24 cellular contexts compared by ENCODE assay signal in the genomic region with DNA sequence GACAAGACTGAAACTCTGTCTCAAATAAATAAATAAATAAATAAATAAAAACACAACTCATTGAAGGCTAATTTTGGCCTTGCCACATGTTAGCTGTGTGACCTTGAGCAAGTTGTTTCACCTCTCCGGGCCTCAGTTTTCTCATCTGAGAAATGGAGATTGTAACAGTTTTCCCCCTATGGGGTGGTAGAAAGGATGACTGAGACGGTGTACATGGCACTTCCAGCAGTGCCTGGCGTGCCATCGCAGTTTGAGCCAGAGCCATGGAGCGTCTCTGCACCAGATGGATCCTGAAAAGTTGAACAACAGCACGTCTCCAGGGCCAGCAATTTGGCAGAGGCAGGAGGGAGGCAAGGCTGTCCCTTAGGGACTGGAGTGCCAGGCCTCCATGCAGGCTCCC. TPM values are rescaled to one million over a fixed set of nuclear protein-coding genes. Genes with fewer than 3 reads are reported as not detected.
A peak's percentile ranks its signal among the peaks of the same experiment; 100 is the strongest.
DNase-seq lines count a peak whose midpoint lies in the region; ATAC-seq, FAIRE-seq and TF ChIP-seq lines count a peak whose summit lies in the region.
"Had no signal": no experiment of that assay in that cellular context is flagged by ENCODE, and none has a peak within 500 bp of the region (broad histone marks: within the 10 kb centered on the region; RNA-seq: fewer than 3 reads in every experiment).

No MANE protein-coding gene starts in this region.

- POLR2A ChIA-PET in K562 (lab: Yijun Ruan, JAX) = interaction anchor here (1.4 kb wide), 1 partner anchor 16 kb away, joined by 4 read pairs; no protein-coding TSS in a partner anchor

- no peak overlapping the region for H2AFZ ChIP-seq in K562 (ENCODE audit: low read depth, low read length)

- H3K27me3 ChIP-seq in K562 (ENCODE audit: control insufficient read depth in 2 of 2, insufficient read depth in 2 of 2, low read length in 2 of 2) (no peaks in the 10 kb centered on the region), breast epithelium (no peaks in the 10 kb centered on the region)
- H3K27me3 ChIP-seq: BE2C, MG63 had no signal

- no peak overlapping the region for H3K9ac ChIP-seq in K562 (ENCODE audit: insufficient read depth in 1 of 2, low read depth in 2 of 2, low read length in 2 of 2)

- H3K27ac Mint-ChIP-seq in stimulated activated naive CD8-positive, alpha-beta T cell treated with anti-CD3 and anti-CD28 coated beads, Interleukin-15, Interleukin-2, amounts not matched to agents 100 ng/mL and 50 ng/mL, for 24 hours = peak overlapping the region; percentile 83
- no peak overlapping the region for H3K27ac Mint-ChIP-seq in stimulated activated naive CD8-positive, alpha-beta T cell treated with anti-CD3 and anti-CD28 coated beads, Interleukin-15, amount 100 ng/mL, for 72 hours

- H4K20me1 ChIP-seq in K562 (replicated peaks; ENCODE audit: control insufficient read depth, insufficient read depth, low read length) = no peaks in the 10 kb centered on the region

- H3K27me3 Mint-ChIP-seq in stimulated activated naive CD8-positive, alpha-beta T cell treated with anti-CD3 and anti-CD28 coated beads, Interleukin-15, Interleukin-2, amounts not matched to agents 100 ng/mL and 50 ng/mL, for 24 hours = no peaks in the 10 kb centered on the region
- H3K27me3 Mint-ChIP-seq in stimulated activated naive CD8-positive, alpha-beta T cell treated with anti-CD3 and anti-CD28 coated beads, Interleukin-15, amount 100 ng/mL, for 72 hours = no peaks in the 10 kb centered on the region
- H3K27me3 Mint-ChIP-seq: CD8-positive, alpha-beta memory T cell had no signal

- FAIRE-seq in K562 (lab: Jason Lieb, UNC) = no peak
- FAIRE-seq: D721Med, GM12891, GM18507, H54 had no signal

- CTCF ChIA-PET in K562 (lab: Yijun Ruan, JAX; ENCODE audit: low intra/inter-chr PET ratio) = no interaction called here

- H3K27ac ChIP-seq in K562 (ENCODE audit: extremely low read depth, low read depth, low read length) = no peak overlapping the region
- H3K27ac ChIP-seq in breast epithelium = no peak overlapping the region
- H3K27ac ChIP-seq: 22Rv1 had no signal

- intact Hi-C loops in K562 (cut with micrococcal nuclease) (no loop called here), breast epithelium (cut with DNase I; ENCODE audit: low total_unique reads) (no loop called here)

- no TSS peak for BruUV-seq in K562 (replicated peaks; lab: Mats Ljungman, UMichigan)

- no peak overlapping the region for H3K4me3 ChIP-seq in K562
- no peak overlapping the region for H3K4me3 ChIP-seq in breast epithelium
- H3K4me3 ChIP-seq: MG63 had no signal

- TF ChIP-seq CTCF in K562 (IDR thresholded peaks at IDR 0.05 in 2 of 3, conservative IDR thresholded peaks at IDR 0.05 in 1 of 3; ENCODE audit: insufficient read depth in 2 of 3, low read depth in 1 of 3, low read length in 3 of 3) (no peak), breast epithelium (IDR thresholded peaks at IDR 0.05) (no peak), GM20000 (IDR thresholded peaks at IDR 0.05; ENCODE audit: extremely low read depth, missing control alignments) (no peak)

- in situ Hi-C loops in K562 (cut with MboI) = no loop called here

- WGBS in K562 (ENCODE audit: insufficient coverage, low coverage, missing lambda C conversion rate) = 92% methylated on average over 6 of the region's 6 CpGs

- TF ChIP-seq POLR2A in K562 (conservative IDR thresholded peaks at IDR 0.05) (no peak), breast epithelium (IDR thresholded peaks at IDR 0.05) (no peak)

- H3K9me3 ChIP-seq in K562 (replicated peaks; ENCODE audit: control insufficient read depth, insufficient read depth, low read depth, low read length) (no peaks in the 10 kb centered on the region), breast epithelium (no peaks in the 10 kb centered on the region)
- H3K9me3 ChIP-seq: BE2C, MG63 had no signal

- no peaks in the 10 kb centered on the region for H3K36me3 Mint-ChIP-seq in stimulated activated naive CD8-positive, alpha-beta T cell treated with anti-CD3 and anti-CD28 coated beads, Interleukin-15, Interleukin-2, amounts not matched to agents 100 ng/mL and 50 ng/mL, for 24 hours (ENCODE audit: low read depth)
- H3K36me3 Mint-ChIP-seq: CD8-positive, alpha-beta memory T cell had no signal

- no peaks in the 10 kb centered on the region for H3K9me1 ChIP-seq in K562 (ENCODE audit: control insufficient read depth, insufficient read depth, low read length)

- H3K9me3 Mint-ChIP-seq in stimulated activated naive CD8-positive, alpha-beta T cell treated with anti-CD3 and anti-CD28 coated beads, Interleukin-15, Interleukin-2, amounts not matched to agents 100 ng/mL and 50 ng/mL, for 24 hours = no peaks in the 10 kb centered on the region
- no peaks in the 10 kb centered on the region for H3K9me3 Mint-ChIP-seq in stimulated activated naive CD8-positive, alpha-beta T cell treated with anti-CD3 and anti-CD28 coated beads, Interleukin-15, amount 100 ng/mL, for 72 hours
- H3K9me3 Mint-ChIP-seq: CD8-positive, alpha-beta memory T cell had no signal

- no peak for TF ChIP-seq EP300 in K562 (IDR thresholded peaks at IDR 0.05; ENCODE audit: low read length)

- peaks cover 14% of the 10 kb centered on the region; the same call in 2 of the 3 replicates for H3K79me2 ChIP-seq in K562 (ENCODE audit: control insufficient read depth, insufficient read depth, low read length)

- H3K4me2 ChIP-seq in K562 (ENCODE audit: insufficient read depth, low read length) = no peak overlapping the region

- peak; percentile 61 for DNase-seq in DMS 273 (lab: John Stamatoyannopoulos, UW; ENCODE audit: unreplicated experiment)
- no peak for DNase-seq in DMS 273 treated with DMSO at 0.1 percent for 48 hours (lab: John Stamatoyannopoulos, UW)
- DNase-seq in stimulated activated naive CD8-positive, alpha-beta T cell treated with anti-CD3 and anti-CD28 coated beads, Interleukin-15, amount 100 ng/mL, for 72 hours = no peak
- no peak for DNase-seq in K562 (ENCODE audit: extremely low read depth in 1 of 4, low spot score in 3 of 4)
- DNase-seq in breast epithelium (ENCODE audit: low spot score in 2 of 2) = no peak
- no peak for DNase-seq in GM20000 (ENCODE audit: low spot score)
- DNase-seq: BE2C; CD8-positive, alpha-beta memory T cell; GDM1; Karpas-422; MG63; NCI-H1092 treated with DMSO at 0.1 percent for 48 hours; NCI-H2107; OCI-M1; SIG-M5 had no signal

- H3K4me1 ChIP-seq in K562 (replicated peaks in 1 of 2; ENCODE audit: control insufficient read depth in 2 of 2, insufficient read depth in 2 of 2, low read length in 2 of 2) (peaks cover 61 to 65% of the 10 kb centered on the region in 2 experiments), breast epithelium (no peaks in the 10 kb centered on the region)
- H3K4me1 ChIP-seq: BE2C had no signal

- H3K4me3 Mint-ChIP-seq in stimulated activated naive CD8-positive, alpha-beta T cell treated with anti-CD3 and anti-CD28 coated beads, Interleukin-15, Interleukin-2, amounts not matched to agents 100 ng/mL and 50 ng/mL, for 24 hours = no peak overlapping the region
- no peak overlapping the region for H3K4me3 Mint-ChIP-seq in stimulated activated naive CD8-positive, alpha-beta T cell treated with anti-CD3 and anti-CD28 coated beads, Interleukin-15, amount 100 ng/mL, for 72 hours
- H3K4me3 Mint-ChIP-seq: CD8-positive, alpha-beta memory T cell had no signal

- no peaks in the 10 kb centered on the region for H3K36me3 ChIP-seq in K562 (ENCODE audit: control insufficient read depth, insufficient read depth, low read length)
- no peaks in the 10 kb centered on the region for H3K36me3 ChIP-seq in breast epithelium
- H3K36me3 ChIP-seq: BE2C, MG63 had no signal

- H3K4me1 Mint-ChIP-seq in stimulated activated naive CD8-positive, alpha-beta T cell treated with anti-CD3 and anti-CD28 coated beads, Interleukin-15, Interleukin-2, amounts not matched to agents 100 ng/mL and 50 ng/mL, for 24 hours (ENCODE audit: low read depth) = peaks cover 44% of the 10 kb centered on the region
- H3K4me1 Mint-ChIP-seq in stimulated activated naive CD8-positive, alpha-beta T cell treated with anti-CD3 and anti-CD28 coated beads, Interleukin-15, amount 100 ng/mL, for 72 hours = peaks cover 59% of the 10 kb centered on the region

- ATAC-seq in stimulated activated naive CD8-positive, alpha-beta T cell treated with anti-CD3 and anti-CD28 coated beads, Interleukin-15, amount 100 ng/mL, for 72 hours = no peak
- no peak for ATAC-seq in K562
- ATAC-seq in GM21619 (IDR thresholded peaks at IDR 0.05; ENCODE audit: unreplicated experiment) = no peak

- no peak for TF ChIP-seq RAD21 in K562 (CRISPR knock-in tag; conservative IDR thresholded peaks at IDR 0.05 in 1 of 2, IDR thresholded peaks at IDR 0.05 in 1 of 2)

RNA-seq across cellular contexts. Expression of gene SOCS1, which starts 19.6 kb away (rescaled TPM):
- total RNA-seq in K562 (2011; cell fraction: chromatin; rRNA removed; ENCODE audit: low replicate concordance) = 6.9 and 32.4 TPM in 2 replicates
- 49.0 and 69.4 TPM in 2 replicates for total RNA-seq in K562 (2011; cell fraction: nucleolus; rRNA removed)
- 25.5 and 31.5 TPM in 2 replicates for total RNA-seq in K562 (2011; cell fraction: nucleoplasm; rRNA removed)
- 2.9 and 3.3 TPM in 2 replicates for total RNA-seq in K562 (2014; rRNA removed)
- 0.29 and 0.44 TPM in 2 replicates for total RNA-seq in K562 (2014; rRNA removed; fragmentation: Illumina TruSeq; extraction: Trizol)
- total RNA-seq in K562 (2015; rRNA removed; fragmentation: Illumina TruSeq; extraction: Trizol) = 1.8 and 2.3 TPM in 2 replicates
- 7.1 and 7.5 TPM in 2 replicates for total RNA-seq in K562 (2021)
- 3.8 and 6.4 TPM in 2 replicates for polyA plus RNA-seq in K562 (2011; rRNA removed)
- polyA plus RNA-seq in K562 (2011; cell fraction: cytosol; rRNA removed) = 11.2 and 23.7 TPM in 2 replicates
- 30.0 and 38.3 TPM in 2 replicates for polyA plus RNA-seq in K562 (2011; cell fraction: nucleus; rRNA removed)
- polyA plus RNA-seq in K562 (2012) = 8.5 and 19.6 TPM in 2 replicates
- 1.1 and 1.4 TPM in 2 replicates for polyA plus RNA-seq in K562 (2014; fragmentation: Illumina TruSeq; extraction: Trizol)
- polyA plus RNA-seq in K562 (2014; fragmentation: Nextera tagmentation; extraction: Ambion mirVana) = under 1 TPM; 0.04 to 0.10 TPM
- 6.2 and 7.2 TPM in 2 replicates for polyA plus RNA-seq in K562 (2014; rRNA removed)
- 1.2 and 1.6 TPM in 2 replicates for polyA minus RNA-seq in K562 (2011; rRNA and poly(A)+ RNA removed)
- polyA minus RNA-seq in K562 (2011; cell fraction: cytosol; rRNA and poly(A)+ RNA removed) = 6.1 and 17.1 TPM in 2 replicates
- polyA minus RNA-seq in K562 (2011; cell fraction: nucleus; rRNA and poly(A)+ RNA removed) = 33.7 and 41.5 TPM in 2 replicates
- total RNA-seq in breast epithelium = 1 to 10 TPM; 4.1 to 9.0 (median 5.6) TPM

RNA-seq across cellular contexts. Expression of gene TNP2, which starts 32.7 kb away (rescaled TPM):
- total RNA-seq in K562 (2011; cell fraction: chromatin; rRNA removed; ENCODE audit: low replicate concordance) = not detected in 2 replicates
- total RNA-seq in K562 (2011; cell fraction: nucleolus; rRNA removed) = not detected in 2 replicates
- not detected in 2 replicates for total RNA-seq in K562 (2011; cell fraction: nucleoplasm; rRNA removed)
- total RNA-seq in K562 (2014; rRNA removed) (not detected in 2 replicates), K562 (2014; rRNA removed; fragmentation: Illumina TruSeq; extraction: Trizol) (not detected in 2 replicates), K562 (2015; rRNA removed; fragmentation: Illumina TruSeq; extraction: Trizol) (not detected in 2 replicates), K562 (2021) (not detected in 2 replicates), breast epithelium (not detected)
- polyA plus RNA-seq in K562 (2011; rRNA removed) (not detected in 2 replicates), K562 (2014; fragmentation: Illumina TruSeq; extraction: Trizol) (not detected in 2 replicates), K562 (2014; fragmentation: Nextera tagmentation; extraction: Ambion mirVana) (not detected), K562 (2014; rRNA removed) (not detected in 2 replicates)
- polyA plus RNA-seq in K562 (2011; cell fraction: cytosol; rRNA removed) = not detected in 2 replicates
- polyA plus RNA-seq in K562 (2011; cell fraction: nucleus; rRNA removed) = not detected in 2 replicates
- not detected in 2 replicates for polyA plus RNA-seq in K562 (2012)
- polyA minus RNA-seq in K562 (2011; rRNA and poly(A)+ RNA removed) = not detected in 2 replicates
- polyA minus RNA-seq in K562 (2011; cell fraction: cytosol; rRNA and poly(A)+ RNA removed) = not detected in 2 replicates
- polyA minus RNA-seq in K562 (2011; cell fraction: nucleus; rRNA and poly(A)+ RNA removed) = not detected in 2 replicates
- total RNA-seq: CD8-positive, alpha-beta memory T cell; RPMI7951 had no signal
- polyA plus RNA-seq: AG04450; CD8-positive, alpha-beta memory T cell had no signal

RNA-seq across cellular contexts. Expression of gene PRM3, which starts 37.0 kb away (rescaled TPM):
- not detected in 2 replicates for total RNA-seq in K562 (2011; cell fraction: chromatin; rRNA removed; ENCODE audit: low replicate concordance)
- not detected in 2 replicates for total RNA-seq in K562 (2011; cell fraction: nucleolus; rRNA removed)
- not detected in 2 replicates for total RNA-seq in K562 (2011; cell fraction: nucleoplasm; rRNA removed)
- total RNA-seq in K562 (2014; rRNA removed) = not detected in 2 replicates
- not detected in 2 replicates for total RNA-seq in K562 (2014; rRNA removed; fragmentation: Illumina TruSeq; extraction: Trizol)
- total RNA-seq in K562 (2015; rRNA removed; fragmentation: Illumina TruSeq; extraction: Trizol) = not detected in 2 replicates
- total RNA-seq in K562 (2021) = not detected in 2 replicates
- not detected in 2 replicates for polyA plus RNA-seq in K562 (2011; rRNA removed)
- not detected in 2 replicates for polyA plus RNA-seq in K562 (2011; cell fraction: cytosol; rRNA removed)
- polyA plus RNA-seq in K562 (2011; cell fraction: nucleus; rRNA removed) = not detected in 2 replicates
- not detected in 2 replicates for polyA plus RNA-seq in K562 (2012)
- polyA plus RNA-seq in K562 (2014; fragmentation: Illumina TruSeq; extraction: Trizol) = not detected in 2 replicates
- not detected for polyA plus RNA-seq in K562 (2014; fragmentation: Nextera tagmentation; extraction: Ambion mirVana)
- not detected in 2 replicates for polyA plus RNA-seq in K562 (2014; rRNA removed)
- polyA minus RNA-seq in K562 (2011; rRNA and poly(A)+ RNA removed) = not detected in 2 replicates
- polyA minus RNA-seq in K562 (2011; cell fraction: cytosol; rRNA and poly(A)+ RNA removed) = not detected in 2 replicates
- polyA minus RNA-seq in K562 (2011; cell fraction: nucleus; rRNA and poly(A)+ RNA removed) = not detected in 2 replicates
- not detected for total RNA-seq in breast epithelium
- total RNA-seq: CD8-positive, alpha-beta memory T cell; RPMI7951 had no signal
- polyA plus RNA-seq: AG04450; CD8-positive, alpha-beta memory T cell had no signal

RNA-seq across cellular contexts. Expression of gene PRM2, which starts 39.8 kb away (rescaled TPM):
- total RNA-seq in K562 (2011; cell fraction: chromatin; rRNA removed; ENCODE audit: low replicate concordance) = not detected in 2 replicates
- not detected in 2 replicates for total RNA-seq in K562 (2011; cell fraction: nucleolus; rRNA removed)
- not detected in 2 replicates for total RNA-seq in K562 (2011; cell fraction: nucleoplasm; rRNA removed)
- total RNA-seq in K562 (2014; rRNA removed) = not detected in 2 replicates
- total RNA-seq in K562 (2014; rRNA removed; fragmentation: Illumina TruSeq; extraction: Trizol) = not detected in 2 replicates
- not detected in 2 replicates for total RNA-seq in K562 (2015; rRNA removed; fragmentation: Illumina TruSeq; extraction: Trizol)
- not detected in 2 replicates for total RNA-seq in K562 (2021)
- not detected in 2 replicates for polyA plus RNA-seq in K562 (2011; rRNA removed)
- not detected in 2 replicates for polyA plus RNA-seq in K562 (2011; cell fraction: cytosol; rRNA removed)
- not detected in 2 replicates for polyA plus RNA-seq in K562 (2011; cell fraction: nucleus; rRNA removed)
- not detected in 2 replicates for polyA plus RNA-seq in K562 (2012)
- polyA plus RNA-seq in K562 (2014; fragmentation: Illumina TruSeq; extraction: Trizol) = not detected in 2 replicates
- polyA plus RNA-seq in K562 (2014; fragmentation: Nextera tagmentation; extraction: Ambion mirVana) = not detected
- polyA plus RNA-seq in K562 (2014; rRNA removed) = not detected in 2 replicates
- polyA minus RNA-seq in K562 (2011; rRNA and poly(A)+ RNA removed) = not detected in 2 replicates
- not detected in 2 replicates for polyA minus RNA-seq in K562 (2011; cell fraction: cytosol; rRNA and poly(A)+ RNA removed)
- not detected in 2 replicates for polyA minus RNA-seq in K562 (2011; cell fraction: nucleus; rRNA and poly(A)+ RNA removed)
- total RNA-seq in breast epithelium = not detected
- total RNA-seq: CD8-positive, alpha-beta memory T cell; RPMI7951 had no signal
- polyA plus RNA-seq: AG04450; CD8-positive, alpha-beta memory T cell had no signal

RNA-seq across cellular contexts. Expression of gene PRM1, which starts 44.7 kb away (rescaled TPM):
- not detected in 2 replicates for total RNA-seq in K562 (2011; cell fraction: chromatin; rRNA removed; ENCODE audit: low replicate concordance)
- total RNA-seq in K562 (2011; cell fraction: nucleolus; rRNA removed) = not detected in 2 replicates
- total RNA-seq in K562 (2011; cell fraction: nucleoplasm; rRNA removed) = not detected in 2 replicates
- not detected in 2 replicates for total RNA-seq in K562 (2014; rRNA removed)
- total RNA-seq in K562 (2014; rRNA removed; fragmentation: Illumina TruSeq; extraction: Trizol) = not detected in 2 replicates
- not detected in 2 replicates for total RNA-seq in K562 (2015; rRNA removed; fragmentation: Illumina TruSeq; extraction: Trizol)
- not detected in 2 replicates for total RNA-seq in K562 (2021)
- polyA plus RNA-seq in K562 (2011; rRNA removed) = not detected in 2 replicates
- polyA plus RNA-seq in K562 (2011; cell fraction: cytosol; rRNA removed) = not detected in 2 replicates
- polyA plus RNA-seq in K562 (2011; cell fraction: nucleus; rRNA removed) = not detected in 2 replicates
- not detected in 2 replicates for polyA plus RNA-seq in K562 (2012)
- not detected in 2 replicates for polyA plus RNA-seq in K562 (2014; fragmentation: Illumina TruSeq; extraction: Trizol)
- polyA plus RNA-seq in K562 (2014; fragmentation: Nextera tagmentation; extraction: Ambion mirVana) = not detected
- polyA plus RNA-seq in K562 (2014; rRNA removed) = not detected in 2 replicates
- not detected in 2 replicates for polyA minus RNA-seq in K562 (2011; rRNA and poly(A)+ RNA removed)
- polyA minus RNA-seq in K562 (2011; cell fraction: cytosol; rRNA and poly(A)+ RNA removed) = not detected in 2 replicates
- not detected in 2 replicates for polyA minus RNA-seq in K562 (2011; cell fraction: nucleus; rRNA and poly(A)+ RNA removed)
- not detected for total RNA-seq in breast epithelium
- total RNA-seq: CD8-positive, alpha-beta memory T cell; RPMI7951 had no signal
- polyA plus RNA-seq: AG04450; CD8-positive, alpha-beta memory T cell had no signal
